ENCODE assay signal across 1 cellular context in the genomic region with DNA sequence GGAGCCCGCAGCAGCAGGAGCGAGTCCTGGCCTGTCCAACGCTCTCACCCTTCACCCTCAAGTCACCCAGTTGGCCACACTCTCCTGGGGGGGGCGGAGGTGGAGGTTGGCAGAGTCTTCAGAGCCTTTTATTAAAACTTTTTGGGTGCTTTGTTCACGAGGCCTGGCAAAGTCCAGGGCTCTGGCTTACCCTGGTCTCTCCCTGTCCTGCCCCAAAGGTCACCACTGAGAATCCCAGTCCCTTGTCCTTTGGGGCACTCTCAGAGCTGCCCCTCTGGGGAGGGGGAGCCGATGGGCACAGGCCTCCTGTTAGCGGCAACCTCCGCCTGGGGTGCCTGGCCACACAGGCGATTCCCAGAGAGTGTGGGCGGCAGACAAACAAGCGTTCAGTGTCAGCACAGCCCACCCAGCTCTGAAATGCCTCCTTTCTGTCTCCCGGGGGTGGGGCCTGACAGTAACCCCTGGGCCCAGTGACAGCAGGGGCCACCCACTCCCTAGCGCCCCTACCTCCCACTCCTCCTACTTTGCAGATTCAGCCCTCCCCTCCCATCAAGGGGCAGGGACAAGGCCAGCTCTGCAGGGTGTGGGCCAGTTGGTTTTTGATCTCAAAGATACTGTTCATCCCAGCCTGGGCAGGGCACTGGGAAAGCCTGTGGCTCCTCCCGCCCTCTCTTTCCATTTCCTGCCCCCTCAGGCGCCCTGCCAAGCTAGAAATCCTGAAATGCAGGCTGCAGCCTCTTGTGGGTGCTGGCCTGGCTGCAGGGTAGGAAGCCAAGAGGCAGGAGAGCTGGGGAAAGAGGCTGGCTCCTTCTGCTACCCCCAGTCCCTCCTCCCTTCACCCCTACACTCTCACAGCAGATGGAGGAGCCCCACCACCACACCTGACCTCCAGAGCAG.
TF ChIP-seq lines count a peak whose summit lies in the region.

No MANE protein-coding gene starts in this region.

TF ChIP-seq in HepG2, 621 proteins besides CTCF, POLR2A, EP300 and RAD21 (continued from another document and continues in another):
- TF ChIP-seq MXD4 (CRISPR knock-in tag; IDR thresholded peaks at IDR 0.05): peak; percentile 72; the same call in 1 of the 2 replicates
- TF ChIP-seq, protein P1, sequence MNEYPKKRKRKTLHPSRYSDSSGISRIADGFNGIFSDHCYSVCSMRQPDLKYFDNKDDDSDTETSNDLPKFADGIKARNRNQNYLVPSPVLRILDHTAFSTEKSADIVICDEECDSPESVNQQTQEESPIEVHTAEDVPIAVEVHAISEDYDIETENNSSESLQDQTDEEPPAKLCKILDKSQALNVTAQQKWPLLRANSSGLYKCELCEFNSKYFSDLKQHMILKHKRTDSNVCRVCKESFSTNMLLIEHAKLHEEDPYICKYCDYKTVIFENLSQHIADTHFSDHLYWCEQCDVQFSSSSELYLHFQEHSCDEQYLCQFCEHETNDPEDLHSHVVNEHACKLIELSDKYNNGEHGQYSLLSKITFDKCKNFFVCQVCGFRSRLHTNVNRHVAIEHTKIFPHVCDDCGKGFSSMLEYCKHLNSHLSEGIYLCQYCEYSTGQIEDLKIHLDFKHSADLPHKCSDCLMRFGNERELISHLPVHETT (CRISPR knock-in tag; conservative IDR thresholded peaks at IDR 0.05): no peak; the same call in 1 of the 2 replicates
- peak; percentile 55; the same call in 1 of the 2 replicates for TF ChIP-seq ZNF350 (CRISPR knock-in tag; IDR thresholded peaks at IDR 0.05; ENCODE audit: borderline replicate concordance, low read depth)
- TF ChIP-seq HDAC6 (IDR thresholded peaks at IDR 0.05; ENCODE audit: low read depth, low read length): no peak
- TF ChIP-seq, protein P2, sequence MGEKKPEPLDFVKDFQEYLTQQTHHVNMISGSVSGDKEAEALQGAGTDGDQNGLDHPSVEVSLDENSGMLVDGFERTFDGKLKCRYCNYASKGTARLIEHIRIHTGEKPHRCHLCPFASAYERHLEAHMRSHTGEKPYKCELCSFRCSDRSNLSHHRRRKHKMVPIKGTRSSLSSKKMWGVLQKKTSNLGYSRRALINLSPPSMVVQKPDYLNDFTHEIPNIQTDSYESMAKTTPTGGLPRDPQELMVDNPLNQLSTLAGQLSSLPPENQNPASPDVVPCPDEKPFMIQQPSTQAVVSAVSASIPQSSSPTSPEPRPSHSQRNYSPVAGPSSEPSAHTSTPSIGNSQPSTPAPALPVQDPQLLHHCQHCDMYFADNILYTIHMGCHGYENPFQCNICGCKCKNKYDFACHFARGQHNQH (CRISPR knock-in tag; IDR thresholded peaks at IDR 0.05): peak; percentile 90
- TF ChIP-seq, protein P3, sequence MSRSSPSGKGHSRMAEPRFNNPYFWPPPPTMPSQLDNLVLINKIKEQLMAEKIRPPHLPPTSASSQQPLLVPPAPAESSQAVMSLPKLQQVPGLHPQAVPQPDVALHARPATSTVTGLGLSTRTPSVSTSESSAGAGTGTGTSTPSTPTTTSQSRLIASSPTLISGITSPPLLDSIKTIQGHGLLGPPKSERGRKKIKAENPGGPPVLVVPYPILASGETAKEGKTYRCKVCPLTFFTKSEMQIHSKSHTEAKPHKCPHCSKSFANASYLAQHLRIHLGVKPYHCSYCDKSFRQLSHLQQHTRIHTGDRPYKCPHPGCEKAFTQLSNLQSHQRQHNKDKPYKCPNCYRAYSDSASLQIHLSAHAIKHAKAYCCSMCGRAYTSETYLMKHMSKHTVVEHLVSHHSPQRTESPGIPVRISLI (CRISPR knock-in tag; IDR thresholded peaks at IDR 0.05; ENCODE audit: borderline replicate concordance): peak; percentile 73; the same call in 1 of the 2 replicates
- TF ChIP-seq CCDC6 (CRISPR knock-in tag; IDR thresholded peaks at IDR 0.05): peak; percentile 76; the same call in 1 of the 2 replicates
- TF ChIP-seq, protein P4, sequence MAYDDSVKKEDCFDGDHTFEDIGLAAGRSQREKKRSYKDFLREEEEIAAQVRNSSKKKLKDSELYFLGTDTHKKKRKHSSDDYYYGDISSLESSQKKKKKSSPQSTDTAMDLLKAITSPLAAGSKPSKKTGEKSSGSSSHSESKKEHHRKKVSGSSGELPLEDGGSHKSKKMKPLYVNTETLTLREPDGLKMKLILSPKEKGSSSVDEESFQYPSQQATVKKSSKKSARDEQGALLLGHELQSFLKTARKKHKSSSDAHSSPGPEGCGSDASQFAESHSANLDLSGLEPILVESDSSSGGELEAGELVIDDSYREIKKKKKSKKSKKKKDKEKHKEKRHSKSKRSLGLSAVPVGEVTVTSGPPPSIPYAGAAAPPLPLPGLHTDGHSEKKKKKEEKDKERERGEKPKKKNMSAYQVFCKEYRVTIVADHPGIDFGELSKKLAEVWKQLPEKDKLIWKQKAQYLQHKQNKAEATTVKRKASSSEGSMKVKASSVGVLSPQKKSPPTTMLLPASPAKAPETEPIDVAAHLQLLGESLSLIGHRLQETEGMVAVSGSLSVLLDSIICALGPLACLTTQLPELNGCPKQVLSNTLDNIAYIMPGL (CRISPR knock-in tag; IDR thresholded peaks at IDR 0.05; ENCODE audit: borderline replicate concordance in 1 of 2, low read depth in 1 of 2): peak; percentile 76 to 86; a peak in 3 of 4 replicates
- TF ChIP-seq SOX5 (CRISPR knock-in tag; IDR thresholded peaks at IDR 0.05; ENCODE audit: borderline replicate concordance): peak; percentile 80; the same call in 1 of the 2 replicates
- TF ChIP-seq, protein P5, sequence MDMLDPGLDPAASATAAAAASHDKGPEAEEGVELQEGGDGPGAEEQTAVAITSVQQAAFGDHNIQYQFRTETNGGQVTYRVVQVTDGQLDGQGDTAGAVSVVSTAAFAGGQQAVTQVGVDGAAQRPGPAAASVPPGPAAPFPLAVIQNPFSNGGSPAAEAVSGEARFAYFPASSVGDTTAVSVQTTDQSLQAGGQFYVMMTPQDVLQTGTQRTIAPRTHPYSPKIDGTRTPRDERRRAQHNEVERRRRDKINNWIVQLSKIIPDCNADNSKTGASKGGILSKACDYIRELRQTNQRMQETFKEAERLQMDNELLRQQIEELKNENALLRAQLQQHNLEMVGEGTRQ (IDR thresholded peaks at IDR 0.05; ENCODE audit: low read depth, low read length): no peak
- TF ChIP-seq, protein P5 (CRISPR knock-in tag; IDR thresholded peaks at IDR 0.05; ENCODE audit: borderline replicate concordance): no peak
- peak; percentile 60; the same call in 1 of the 2 replicates for TF ChIP-seq KLF6 (CRISPR knock-in tag; IDR thresholded peaks at IDR 0.05)
- peak; percentile 39 for TF ChIP-seq TBL1XR1 (IDR thresholded peaks at IDR 0.05; ENCODE audit: borderline replicate concordance, low read length, partially characterized antibody)
- TF ChIP-seq TBX2 (CRISPR knock-in tag; IDR thresholded peaks at IDR 0.05; ENCODE audit: borderline replicate concordance): peak; percentile 92; the same call in 1 of the 2 replicates
- TF ChIP-seq, protein P6, sequence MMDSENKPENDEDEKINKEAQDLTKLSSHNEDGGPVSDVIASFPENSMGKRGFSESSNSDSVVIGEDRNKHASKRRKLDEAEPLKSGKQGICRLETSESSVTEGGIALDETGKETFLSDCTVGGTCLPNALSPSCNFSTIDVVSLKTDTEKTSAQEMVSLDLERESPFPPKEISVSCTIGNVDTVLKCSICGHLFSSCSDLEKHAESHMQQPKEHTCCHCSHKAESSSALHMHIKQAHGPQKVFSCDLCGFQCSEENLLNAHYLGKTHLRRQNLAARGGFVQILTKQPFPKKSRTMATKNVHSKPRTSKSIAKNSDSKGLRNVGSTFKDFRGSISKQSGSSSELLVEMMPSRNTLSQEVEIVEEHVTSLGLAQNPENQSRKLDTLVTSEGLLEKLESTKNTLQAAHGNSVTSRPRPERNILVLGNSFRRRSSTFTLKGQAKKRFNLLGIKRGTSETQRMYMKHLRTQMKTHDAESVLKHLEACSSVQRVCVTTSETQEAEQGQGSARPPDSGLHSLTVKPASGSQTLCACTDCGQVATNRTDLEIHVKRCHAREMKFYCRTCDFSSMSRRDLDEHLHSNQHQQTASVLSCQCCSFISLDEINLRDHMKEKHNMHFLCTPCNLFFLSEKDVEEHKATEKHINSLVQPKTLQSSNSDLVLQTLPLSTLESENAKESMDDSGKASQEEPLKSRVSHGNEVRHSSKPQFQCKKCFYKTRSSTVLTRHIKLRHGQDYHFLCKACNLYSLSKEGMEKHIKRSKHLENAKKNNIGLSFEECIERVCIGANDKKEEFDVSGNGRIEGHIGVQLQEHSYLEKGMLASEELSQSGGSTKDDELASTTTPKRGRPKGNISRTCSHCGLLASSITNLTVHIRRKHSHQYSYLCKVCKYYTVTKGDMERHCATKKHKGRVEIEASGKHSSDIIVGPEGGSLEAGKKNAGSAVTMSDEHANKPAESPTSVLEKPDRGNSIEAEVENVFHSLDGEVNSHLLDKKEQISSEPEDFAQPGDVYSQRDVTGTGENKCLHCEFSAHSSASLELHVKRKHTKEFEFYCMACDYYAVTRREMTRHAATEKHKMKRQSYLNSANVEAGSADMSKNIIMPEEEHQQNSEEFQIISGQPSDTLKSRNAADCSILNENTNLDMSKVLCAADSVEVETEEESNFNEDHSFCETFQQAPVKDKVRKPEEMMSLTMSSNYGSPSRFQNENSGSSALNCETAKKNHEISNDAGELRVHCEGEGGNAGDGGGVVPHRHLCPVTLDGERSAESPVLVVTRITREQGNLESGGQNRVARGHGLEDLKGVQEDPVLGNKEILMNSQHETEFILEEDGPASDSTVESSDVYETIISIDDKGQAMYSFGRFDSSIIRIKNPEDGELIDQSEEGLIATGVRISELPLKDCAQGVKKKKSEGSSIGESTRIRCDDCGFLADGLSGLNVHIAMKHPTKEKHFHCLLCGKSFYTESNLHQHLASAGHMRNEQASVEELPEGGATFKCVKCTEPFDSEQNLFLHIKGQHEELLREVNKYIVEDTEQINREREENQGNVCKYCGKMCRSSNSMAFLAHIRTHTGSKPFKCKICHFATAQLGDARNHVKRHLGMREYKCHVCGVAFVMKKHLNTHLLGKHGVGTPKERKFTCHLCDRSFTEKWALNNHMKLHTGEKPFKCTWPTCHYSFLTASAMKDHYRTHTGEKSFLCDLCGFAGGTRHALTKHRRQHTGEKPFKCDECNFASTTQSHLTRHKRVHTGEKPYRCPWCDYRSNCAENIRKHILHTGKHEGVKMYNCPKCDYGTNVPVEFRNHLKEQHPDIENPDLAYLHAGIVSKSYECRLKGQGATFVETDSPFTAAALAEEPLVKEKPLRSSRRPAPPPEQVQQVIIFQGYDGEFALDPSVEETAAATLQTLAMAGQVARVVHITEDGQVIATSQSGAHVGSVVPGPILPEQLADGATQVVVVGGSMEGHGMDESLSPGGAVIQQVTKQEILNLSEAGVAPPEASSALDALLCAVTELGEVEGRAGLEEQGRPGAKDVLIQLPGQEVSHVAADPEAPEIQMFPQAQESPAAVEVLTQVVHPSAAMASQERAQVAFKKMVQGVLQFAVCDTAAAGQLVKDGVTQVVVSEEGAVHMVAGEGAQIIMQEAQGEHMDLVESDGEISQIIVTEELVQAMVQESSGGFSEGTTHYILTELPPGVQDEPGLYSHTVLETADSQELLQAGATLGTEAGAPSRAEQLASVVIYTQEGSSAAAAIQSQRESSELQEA (CRISPR knock-in tag; IDR thresholded peaks at IDR 0.05; ENCODE audit: not compliant biosample characterization): peak; percentile 35
- TF ChIP-seq FOXC1 (CRISPR knock-in tag; IDR thresholded peaks at IDR 0.05; ENCODE audit: borderline replicate concordance): peak; percentile 94
- peak; percentile 86; the same call in 1 of the 2 replicates for TF ChIP-seq ZSCAN9 (CRISPR knock-in tag; IDR thresholded peaks at IDR 0.05; ENCODE audit: borderline replicate concordance)
- TF ChIP-seq, protein P7, sequence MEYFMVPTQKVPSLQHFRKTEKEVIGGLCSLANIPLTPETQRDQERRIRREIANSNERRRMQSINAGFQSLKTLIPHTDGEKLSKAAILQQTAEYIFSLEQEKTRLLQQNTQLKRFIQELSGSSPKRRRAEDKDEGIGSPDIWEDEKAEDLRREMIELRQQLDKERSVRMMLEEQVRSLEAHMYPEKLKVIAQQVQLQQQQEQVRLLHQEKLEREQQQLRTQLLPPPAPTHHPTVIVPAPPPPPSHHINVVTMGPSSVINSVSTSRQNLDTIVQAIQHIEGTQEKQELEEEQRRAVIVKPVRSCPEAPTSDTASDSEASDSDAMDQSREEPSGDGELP (IDR thresholded peaks at IDR 0.05; ENCODE audit: borderline replicate concordance, low read depth): peak; percentile 56; the same call in 1 of the 2 replicates
- TF ChIP-seq SAP130 (CRISPR knock-in tag; IDR thresholded peaks at IDR 0.05; ENCODE audit: low read depth): peak; percentile 95
- no peak for TF ChIP-seq TP53 (CRISPR knock-in tag; conservative IDR thresholded peaks at IDR 0.05)
- TF ChIP-seq, protein P8, sequence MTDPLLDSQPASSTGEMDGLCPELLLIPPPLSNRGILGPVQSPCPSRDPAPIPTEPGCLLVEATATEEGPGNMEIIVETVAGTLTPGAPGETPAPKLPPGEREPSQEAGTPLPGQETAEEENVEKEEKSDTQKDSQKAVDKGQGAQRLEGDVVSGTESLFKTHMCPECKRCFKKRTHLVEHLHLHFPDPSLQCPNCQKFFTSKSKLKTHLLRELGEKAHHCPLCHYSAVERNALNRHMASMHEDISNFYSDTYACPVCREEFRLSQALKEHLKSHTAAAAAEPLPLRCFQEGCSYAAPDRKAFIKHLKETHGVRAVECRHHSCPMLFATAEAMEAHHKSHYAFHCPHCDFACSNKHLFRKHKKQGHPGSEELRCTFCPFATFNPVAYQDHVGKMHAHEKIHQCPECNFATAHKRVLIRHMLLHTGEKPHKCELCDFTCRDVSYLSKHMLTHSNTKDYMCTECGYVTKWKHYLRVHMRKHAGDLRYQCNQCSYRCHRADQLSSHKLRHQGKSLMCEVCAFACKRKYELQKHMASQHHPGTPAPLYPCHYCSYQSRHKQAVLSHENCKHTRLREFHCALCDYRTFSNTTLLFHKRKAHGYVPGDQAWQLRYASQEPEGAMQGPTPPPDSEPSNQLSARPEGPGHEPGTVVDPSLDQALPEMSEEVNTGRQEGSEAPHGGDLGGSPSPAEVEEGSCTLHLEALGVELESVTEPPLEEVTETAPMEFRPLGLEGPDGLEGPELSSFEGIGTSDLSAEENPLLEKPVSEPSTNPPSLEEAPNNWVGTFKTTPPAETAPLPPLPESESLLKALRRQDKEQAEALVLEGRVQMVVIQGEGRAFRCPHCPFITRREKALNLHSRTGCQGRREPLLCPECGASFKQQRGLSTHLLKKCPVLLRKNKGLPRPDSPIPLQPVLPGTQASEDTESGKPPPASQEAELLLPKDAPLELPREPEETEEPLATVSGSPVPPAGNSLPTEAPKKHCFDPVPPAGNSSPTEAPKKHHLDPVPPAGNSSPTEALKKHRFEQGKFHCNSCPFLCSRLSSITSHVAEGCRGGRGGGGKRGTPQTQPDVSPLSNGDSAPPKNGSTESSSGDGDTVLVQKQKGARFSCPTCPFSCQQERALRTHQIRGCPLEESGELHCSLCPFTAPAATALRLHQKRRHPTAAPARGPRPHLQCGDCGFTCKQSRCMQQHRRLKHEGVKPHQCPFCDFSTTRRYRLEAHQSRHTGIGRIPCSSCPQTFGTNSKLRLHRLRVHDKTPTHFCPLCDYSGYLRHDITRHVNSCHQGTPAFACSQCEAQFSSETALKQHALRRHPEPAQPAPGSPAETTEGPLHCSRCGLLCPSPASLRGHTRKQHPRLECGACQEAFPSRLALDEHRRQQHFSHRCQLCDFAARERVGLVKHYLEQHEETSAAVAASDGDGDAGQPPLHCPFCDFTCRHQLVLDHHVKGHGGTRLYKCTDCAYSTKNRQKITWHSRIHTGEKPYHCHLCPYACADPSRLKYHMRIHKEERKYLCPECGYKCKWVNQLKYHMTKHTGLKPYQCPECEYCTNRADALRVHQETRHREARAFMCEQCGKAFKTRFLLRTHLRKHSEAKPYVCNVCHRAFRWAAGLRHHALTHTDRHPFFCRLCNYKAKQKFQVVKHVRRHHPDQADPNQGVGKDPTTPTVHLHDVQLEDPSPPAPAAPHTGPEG (CRISPR knock-in tag; IDR thresholded peaks at IDR 0.05): peak; percentile 20; the same call in 1 of the 2 replicates
- TF ChIP-seq ZNF510 (CRISPR knock-in tag; IDR thresholded peaks at IDR 0.05; ENCODE audit: low read depth): no peak; the same call in 1 of the 2 replicates
